27 cellular contexts compared by ENCODE assay signal in the genomic region with DNA sequence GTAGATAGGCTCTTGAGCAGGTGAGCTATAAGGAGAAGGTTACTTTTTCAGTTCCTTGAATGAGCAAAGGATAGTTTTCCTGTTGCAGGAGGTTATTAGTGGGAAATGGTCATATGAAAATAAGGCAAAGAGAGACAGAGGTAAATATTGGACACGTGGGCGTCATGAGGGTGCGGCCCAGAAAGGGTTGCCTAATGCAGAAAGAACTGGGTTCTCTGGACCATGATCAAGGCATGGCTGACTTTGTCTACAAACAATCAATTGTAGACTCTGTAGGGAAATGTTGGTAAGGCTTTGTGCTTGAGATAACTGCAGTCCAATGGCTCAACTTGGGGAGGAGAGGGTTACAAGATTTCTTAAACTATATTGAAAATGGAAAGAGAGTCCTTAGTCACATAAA.
"Had no signal": no experiment of that assay in that cellular context is flagged by ENCODE, and none has a peak within 500 bp of the region (broad histone marks: within the 10 kb centered on the region; RNA-seq: fewer than 3 reads in every experiment).

No MANE protein-coding gene starts in this region.

- FAIRE-seq: urothelium cell line had no signal

- H3K9me3 ChIP-seq: stomach, suprapubic skin, testis, thoracic aorta, thyroid gland, tibial artery, tibial nerve, transverse colon, upper lobe of left lung, upper lobe of right lung, uterus, vagina had no signal

- DNase-seq: stimulated activated CD4-positive, alpha-beta T cell treated with anti-CD3 and anti-CD28 coated beads, Interleukin-2, amount 100 ng/mL, for 48 hours; stimulated activated CD4-positive, alpha-beta T cell treated with anti-CD3 and anti-CD28 coated beads, Interleukin-4, amount 100 ng/mL, for 1 hour; stimulated activated CD4-positive, alpha-beta T cell treated with anti-CD3 and anti-CD28 coated beads, Interleukin-4, amount 100 ng/mL, for 24 hours; stimulated activated CD4-positive, alpha-beta T cell treated with anti-CD3 and anti-CD28 coated beads, Interleukin-4, amount 100 ng/mL, for 4 hours; stimulated activated CD8-positive, alpha-beta memory T cell treated with anti-CD3 and anti-CD28 coated beads, Interleukin-4, amount 100 ng/mL, for 48 hours; stimulated activated naive B cell treated with anti-CD40 and anti-IgM and Interleukin-4, amounts not matched to agents 10 μg/mL and 1 μg/mL and 100 μg/mL, for 72 hours; stimulated activated naive CD4-positive, alpha-beta T cell; stimulated activated naive CD4-positive, alpha-beta T cell treated with Interleukin-2 at 50 U/mL for 16 hours; stimulated activated naive CD8-positive, alpha-beta T cell treated with anti-CD3 and anti-CD28 coated beads, Interleukin-15, amount 100 ng/mL, for 72 hours; stimulated activated naive CD8-positive, alpha-beta T cell treated with anti-CD3 and anti-CD28 coated beads, Interleukin-15, Interleukin-2, amounts not matched to agents 100 U/mL and 50 U/mL, for 24 hours; stomach; substantia nigra; testis; thyroid gland; tibial artery; transverse colon; trophoblast cell; upper lobe of left lung; upper lobe of right lung; uterus had no signal

- H3K36me3 ChIP-seq: stomach, suprapubic skin, thoracic aorta, thyroid gland, tibial artery, tibial nerve, transverse colon, upper lobe of left lung, upper lobe of right lung, uterus, vagina had no signal

- H3K4me3 ChIP-seq: stomach, suprapubic skin, testis, thoracic aorta, thyroid gland, tibial artery, tibial nerve, transverse colon, upper lobe of left lung, upper lobe of right lung, uterus, vagina had no signal

- H3K4me1 ChIP-seq: stomach, suprapubic skin, testis, thyroid gland, tibial artery, tibial nerve, transverse colon, upper lobe of right lung, uterus, vagina had no signal

- H3K27ac ChIP-seq: stomach, suprapubic skin, testis, thoracic aorta, thyroid gland, tibial artery, tibial nerve, transverse colon, upper lobe of left lung, upper lobe of right lung, uterus, vagina had no signal

- H3K27me3 ChIP-seq: stomach, suprapubic skin, testis, thyroid gland, tibial artery, tibial nerve, transverse colon, upper lobe of left lung, upper lobe of right lung, uterus, vagina had no signal

- ATAC-seq: stimulated activated effector memory CD8-positive, alpha-beta T cell treated with anti-CD3 and anti-CD28 coated beads, Interleukin-12 subunit alpha, Interleukin-12 subunit beta, amount 100 ng/mL, for 72 hours; stimulated activated memory B cell treated with anti-CD40 and anti-IgM and Interleukin-4, amounts not matched to agents 10 μg/mL and 1 μg/mL and 100 μg/mL, for 72 hours; stimulated activated naive B cell treated with anti-CD40 and anti-IgM and Interleukin-4, amounts not matched to agents 10 μg/mL and 1 μg/mL and 100 μg/mL, for 72 hours; stimulated activated naive CD8-positive, alpha-beta T cell treated with anti-CD3 and anti-CD28 coated beads, Interleukin-15, amount 100 ng/mL, for 72 hours; stimulated activated naive CD8-positive, alpha-beta T cell treated with anti-CD3 and anti-CD28 coated beads, Interleukin-15, Interleukin-2, amounts not matched to agents 100 U/mL and 50 U/mL, for 24 hours; upper lobe of right lung had no signal
